ENCODE assay signal across 8 cellular contexts in the genomic region with DNA sequence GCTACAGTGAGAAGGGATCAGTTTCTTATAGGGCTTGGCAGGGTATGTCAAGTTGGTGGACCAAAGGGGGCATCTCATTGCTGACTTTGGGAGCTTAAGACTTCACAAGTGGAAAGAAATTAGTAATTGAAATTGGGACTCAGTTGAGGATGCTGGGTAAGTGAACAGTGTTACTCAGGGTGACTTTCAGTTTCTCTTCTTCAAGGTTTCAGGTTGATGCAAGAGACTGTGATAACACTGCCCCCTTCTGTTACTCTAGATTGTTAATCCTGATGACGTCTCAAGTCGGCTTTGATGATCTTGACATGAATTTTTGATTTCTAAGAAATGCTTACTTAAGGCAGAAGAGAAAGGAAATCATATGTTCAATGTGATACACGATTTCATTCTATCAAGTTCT. TPM values are rescaled to one million over a fixed set of nuclear protein-coding genes. Genes with fewer than 3 reads are reported as not detected.
DNase-seq lines count a peak whose midpoint lies in the region; ATAC-seq and TF ChIP-seq lines count a peak whose summit lies in the region.

No MANE protein-coding gene starts in this region.

- H3K4me2 ChIP-seq in PC-3 (ENCODE audit: low read length): peak overlapping the region; percentile 39; the same call in 1 of the 2 replicates

- H3K9ac ChIP-seq in PC-3 (ENCODE audit: low read length) (no peak overlapping the region), colonic mucosa (ENCODE audit: low read depth in 2 of 2, low read length in 2 of 2) (no peak overlapping the region)

- CTCF ChIA-PET in PC-3 (lab: Charles Lee): no interaction called here

- no peaks in the 10 kb centered on the region for H4K20me1 ChIP-seq in PC-3 (ENCODE audit: low read length)

- ATAC-seq in HG03139 (IDR thresholded peaks at IDR 0.05; ENCODE audit: unreplicated experiment): peak; percentile 93
- ATAC-seq in PC-3: peak; percentile 60

- H3K27me3 ChIP-seq in PC-3 (ENCODE audit: low read length): no peaks in the 10 kb centered on the region
- no peaks in the 10 kb centered on the region for H3K27me3 ChIP-seq in colonic mucosa

- H3K9me3 ChIP-seq in PC-3 (ENCODE audit: low read length) (no peaks in the 10 kb centered on the region), colonic mucosa (no peaks in the 10 kb centered on the region)

- H3K9me2 ChIP-seq in PC-3 (replicated peaks; ENCODE audit: low read length): no peaks in the 10 kb centered on the region

- intact Hi-C loops in PC-3 (cut with micrococcal nuclease) (no loop called here), colonic mucosa (cut with DNase I) (no loop called here)

- no peaks in the 10 kb centered on the region for H3F3A ChIP-seq in PC-3 (ENCODE audit: low read length, unreplicated experiment)

- no peaks in the 10 kb centered on the region for H3K79me2 ChIP-seq in PC-3 (ENCODE audit: low read length)

- H3K4me3 ChIP-seq in PC-3 (ENCODE audit: low read length): no peak overlapping the region
- H3K4me3 ChIP-seq in colonic mucosa: no peak overlapping the region

- no peak overlapping the region for H3K27ac ChIP-seq in PC-3 (ENCODE audit: low read length)
- no peak overlapping the region for H3K27ac ChIP-seq in colonic mucosa

- H3K36me3 ChIP-seq in PC-3 (ENCODE audit: low read depth, low read length) (no peaks in the 10 kb centered on the region), colonic mucosa (no peaks in the 10 kb centered on the region)

- no TSS peak for BruUV-seq in PC-3 (replicated peaks; lab: Mats Ljungman, UMichigan)

- POLR2A ChIA-PET in PC-3 (lab: Charles Lee; ENCODE audit: unreplicated experiment): no interaction called here

- H2AFZ ChIP-seq in PC-3 (ENCODE audit: low read length): no peak overlapping the region

- peak; percentile 62 for TF ChIP-seq CTCF in PC-3 (conservative IDR thresholded peaks at IDR 0.05; ENCODE audit: low read depth, low read length)
- TF ChIP-seq CTCF in colonic mucosa (IDR thresholded peaks at IDR 0.05): peak; percentile 26

- H3K4me1 ChIP-seq in PC-3 (ENCODE audit: insufficient read depth, low read length) (peaks cover 17% of the 10 kb centered on the region), colonic mucosa (no peaks in the 10 kb centered on the region)

- DNase-seq in NCI-H1436 (lab: John Stamatoyannopoulos, UW) (peak; percentile 59), NCI-H1436 treated with DMSO at 0.1 percent for 48 hours (lab: John Stamatoyannopoulos, UW) (no peak), GM19240 (ENCODE audit: insufficient read length, low spot score) (peak; percentile 26), PC-3 (peak; percentile 70), colonic mucosa (no peak), midbrain (lab: John Stamatoyannopoulos, UW) (peak; percentile 32), superior temporal gyrus (ENCODE audit: extremely low spot score) (no peak)

RNA-seq across cellular contexts. Expression of gene KCTD16, which starts 21.3 kb away (rescaled TPM):
- total RNA-seq in PC-3 (2014; rRNA removed): not detected in 2 replicates
- total RNA-seq in colonic mucosa: under 1 TPM; 0.02 to 0.03 TPM

RNA-seq across cellular contexts. Expression of gene YIPF5, which starts 21.5 kb away (rescaled TPM):
- total RNA-seq in PC-3 (2014; rRNA removed) (17.6 and 24.1 TPM in 2 replicates), colonic mucosa (10 to 100 TPM; 44.6 to 60.5 TPM)

Comparison
In these comparisons a context has a peak if more than half of its experiments do, and no peak if none do; other contexts are left out.
1. DNase-seq: peak in NCI-H1436 (single experiment), GM19240 (single experiment), PC-3 (single experiment) and midbrain (single experiment); none in NCI-H1436 treated with DMSO at 0.1 percent for 48 hours (single experiment), colonic mucosa (single experiment) and superior temporal gyrus (single experiment).